1 cellular context compared by ENCODE assay signal in genomic region chr22:39413204-39413603, GRCh38.
TF ChIP-seq lines count a peak whose summit lies in the region.

No MANE protein-coding gene starts in this region.

TF ChIP-seq in HEK293T, 16 proteins besides CTCF, POLR2A, EP300 and RAD21:
- TF ChIP-seq ZNF384 (IDR thresholded peaks at IDR 0.05): peak; percentile 84
